ENCODE assay signal across 8 cellular contexts in the genomic region with DNA sequence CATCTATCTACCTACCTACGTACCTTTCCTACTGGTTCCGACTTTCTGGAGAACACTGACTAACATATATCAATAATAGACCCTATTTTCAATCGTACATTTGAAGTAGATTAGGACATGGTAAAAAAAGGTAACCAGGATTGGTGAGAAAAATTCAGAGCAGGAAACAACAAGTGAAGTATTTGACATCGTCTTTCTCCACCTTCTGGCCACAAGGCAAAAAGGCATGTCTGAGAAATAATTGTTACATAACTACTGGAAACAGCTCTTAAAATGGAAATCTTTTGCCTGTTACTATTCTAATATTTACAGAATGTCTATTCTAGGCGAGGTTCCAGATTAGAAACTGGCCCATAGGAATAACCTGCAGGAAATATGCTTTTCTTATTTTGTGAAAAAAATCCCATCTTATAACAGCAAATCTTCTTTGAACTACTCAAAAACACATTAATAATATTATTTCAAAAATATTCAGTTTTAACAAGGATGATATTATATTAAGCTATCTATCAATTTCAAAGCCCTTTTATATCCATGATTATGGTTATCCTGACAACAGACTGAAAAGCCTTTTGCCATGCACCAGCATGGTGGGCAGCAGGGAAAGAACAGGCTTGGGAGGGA.
DNase-seq lines count a peak whose midpoint lies in the region; ATAC-seq and TF ChIP-seq lines count a peak whose summit lies in the region.

No MANE protein-coding gene starts in this region.

- H3K27ac Mint-ChIP-seq in Calu3 (ENCODE audit: unreplicated experiment), result no peak overlapping the region

- H3K27me3 Mint-ChIP-seq in Calu3 (ENCODE audit: unreplicated experiment), result no peaks in the 10 kb centered on the region

- no peaks in the 10 kb centered on the region for H3K36me3 Mint-ChIP-seq in Calu3 (ENCODE audit: insufficient read depth, unreplicated experiment)

- H3K27ac ChIP-seq in lower lobe of right lung, result no peak overlapping the region

- H3K4me1 Mint-ChIP-seq in Calu3 (ENCODE audit: low read depth, unreplicated experiment), result no peaks in the 10 kb centered on the region

- TF ChIP-seq CTCF in Calu3 (IDR thresholded peaks at IDR 0.05; ENCODE audit: unreplicated experiment), result peak; percentile 52
- TF ChIP-seq CTCF in lower lobe of right lung (IDR thresholded peaks at IDR 0.05), result peak; percentile 83

- H3K9me3 ChIP-seq in lower lobe of right lung, result no peaks in the 10 kb centered on the region

- BruUV-seq in Calu3 (replicated peaks; lab: Mats Ljungman, UMichigan), result no TSS peak

- peaks cover 31% of the 10 kb centered on the region for H3K4me1 ChIP-seq in lower lobe of right lung

- ATAC-seq in lower lobe of right lung (peak; percentile 59 to 84), HG03039 (IDR thresholded peaks at IDR 0.05; ENCODE audit: unreplicated experiment) (no peak), HG03457 (IDR thresholded peaks at IDR 0.05; ENCODE audit: unreplicated experiment) (no peak)

- H3K36me3 ChIP-seq in lower lobe of right lung, result no peaks in the 10 kb centered on the region

- H3K27me3 ChIP-seq in lower lobe of right lung (ENCODE audit: low read depth), result no peaks in the 10 kb centered on the region

- intact Hi-C loops in Calu3 (cut with micrococcal nuclease; ENCODE audit: unreplicated experiment), result loop anchor here (1.0 to 2.0 kb wide), 4 partner anchors 189 to 480 kb away; no protein-coding TSS in a partner anchor
- intact Hi-C loops in lower lobe of right lung (cut with DNase I), result loop anchor here (10.0 kb wide), 1 partner anchor 316 kb away; no protein-coding TSS in a partner anchor

- CTCF ChIA-PET in Calu3 (lab: Charles Lee), result interaction anchor here (0.7 to 1.9 kb wide), 6 partner anchors 189 to 480 kb away, joined by 3 to 45 read pairs (median 6); a partner anchor contains a TSS

- no peak overlapping the region for H3K4me3 ChIP-seq in lower lobe of right lung

- DNase-seq in Calu3 (peak; percentile 34), HCEC 1CT (peak; percentile 49), NCI-H748 (lab: John Stamatoyannopoulos, UW; ENCODE audit: unreplicated experiment) (peak; percentile 59), cerebellar cortex (ENCODE audit: low spot score) (peak; percentile 83), lower lobe of right lung (no peak), cortex of kidney (lab: John Stamatoyannopoulos, UW) (no peak)

- no peaks in the 10 kb centered on the region for H3K9me3 Mint-ChIP-seq in Calu3 (ENCODE audit: low read depth, unreplicated experiment)

- no peak overlapping the region for H3K4me3 Mint-ChIP-seq in Calu3 (ENCODE audit: low read depth, unreplicated experiment)

Comparison
In these comparisons a context has a peak if more than half of its experiments do, and no peak if none do; other contexts are left out.
1. DNase-seq: peak in Calu3 (single experiment), HCEC 1CT (single experiment), NCI-H748 (single experiment) and cerebellar cortex (single experiment); none in lower lobe of right lung (single experiment) and cortex of kidney (single experiment).
2. ATAC-seq: peak in lower lobe of right lung (2 of 2); none in HG03039 (single experiment) and HG03457 (single experiment).